Comparison of ENCODE assay signal across 8 cellular contexts in genomic region chr2:216081012-216081411, GRCh38. TPM values are rescaled to one million over a fixed set of nuclear protein-coding genes. Genes with fewer than 3 reads are reported as not detected.
DNase-seq lines count a peak whose midpoint lies in the region; ATAC-seq, FAIRE-seq and TF ChIP-seq lines count a peak whose summit lies in the region.

No MANE protein-coding gene starts in this region.

- DNase-seq in NT2/D1 (ENCODE audit: low read depth, low spot score) (no peak), endodermal cell (no peak), pancreas (no peak), hypothalamus (lab: John Stamatoyannopoulos, UW) (no peak), NCI-H226 (no peak)

- peaks cover 6% of the 10 kb centered on the region for H3K27me3 Mint-ChIP-seq in endodermal cell (ENCODE audit: insufficient read depth)

- H3K27ac ChIP-seq in endodermal cell (ENCODE audit: low read depth, low read length) (no peak overlapping the region), pancreas (peak overlapping the region in 3 of 4 donors; percentile 5 to 44 (median 28))

- peak overlapping the region; percentile 99 for H3K4me3 ChIP-seq in GM08714 (ENCODE audit: low read length)
- peak overlapping the region; percentile 93 for H3K4me3 ChIP-seq in NT2/D1 (ENCODE audit: insufficient read length, low read depth)
- peak overlapping the region; percentile 84 for H3K4me3 ChIP-seq in endodermal cell (ENCODE audit: low read length)
- peak overlapping the region; percentile 52 to 77 (median 56) for H3K4me3 ChIP-seq in pancreas

- H3K36me3 Mint-ChIP-seq in endodermal cell (ENCODE audit: low read depth): no peaks in the 10 kb centered on the region

- H3K4me1 Mint-ChIP-seq in endodermal cell: peaks cover 21% of the 10 kb centered on the region

- TF ChIP-seq CTCF in endodermal cell (conservative IDR thresholded peaks at IDR 0.05) (no peak), pancreas (IDR thresholded peaks at IDR 0.05) (no peak)

- peak overlapping the region; percentile 49 for H3K27ac Mint-ChIP-seq in endodermal cell

- ATAC-seq in pancreas (no peak), GM18868 (IDR thresholded peaks at IDR 0.05; ENCODE audit: unreplicated experiment) (no peak), GM19463 (IDR thresholded peaks at IDR 0.05; ENCODE audit: unreplicated experiment) (no peak)

- H3K4me1 ChIP-seq in NT2/D1 (ENCODE audit: insufficient read depth, insufficient read length) (peaks cover 7% of the 10 kb centered on the region), endodermal cell (ENCODE audit: control insufficient read depth, insufficient read depth, low read length) (peaks cover 4% of the 10 kb centered on the region), pancreas (peaks cover 0 to 10% (median 6%) of the 10 kb centered on the region in 3 donors)

- peaks cover 4% of the 10 kb centered on the region for H3K36me3 ChIP-seq in NT2/D1 (ENCODE audit: insufficient read depth, insufficient read length, low read length)
- H3K36me3 ChIP-seq in endodermal cell (ENCODE audit: control insufficient read depth, insufficient read depth, low read length): no peaks in the 10 kb centered on the region
- H3K36me3 ChIP-seq in pancreas: no peaks in the 10 kb centered on the region

- H3K9me3 Mint-ChIP-seq in endodermal cell: no peaks in the 10 kb centered on the region

- no peak for FAIRE-seq in pancreas (lab: Jason Lieb, UNC)

- no peaks in the 10 kb centered on the region for H3K9me3 ChIP-seq in NT2/D1 (ENCODE audit: insufficient read depth, low read length)
- H3K9me3 ChIP-seq in endodermal cell (ENCODE audit: control insufficient read depth, low read length): no peaks in the 10 kb centered on the region
- no peaks in the 10 kb centered on the region for H3K9me3 ChIP-seq in pancreas

- intact Hi-C loops in pancreas (cut with DNase I): no loop called here

- H3K9ac ChIP-seq in NT2/D1 (ENCODE audit: insufficient read length, low read depth) (peak overlapping the region; percentile 99), endodermal cell (ENCODE audit: extremely low read depth, low read length, poor library complexity, severe bottlenecking) (peak overlapping the region; percentile 75)

- peak overlapping the region; percentile 71 for H3K4me3 Mint-ChIP-seq in endodermal cell

- H3K27me3 ChIP-seq in NT2/D1 (ENCODE audit: insufficient read depth, insufficient read length): peaks cover 4% of the 10 kb centered on the region
- no peaks in the 10 kb centered on the region for H3K27me3 ChIP-seq in endodermal cell (ENCODE audit: control insufficient read depth, insufficient read depth, low read length, poor library complexity, severe bottlenecking)
- H3K27me3 ChIP-seq in pancreas: no peaks in the 10 kb centered on the region

- 0% methylated on average over 1 of the region's 1 CpG; no CpG with 5 or more reads in 1 of the 2 experiments for WGBS in endodermal cell (ENCODE audit: insufficient coverage in 1 of 2, insufficient read length in 1 of 2), 2 experiments
- WGBS in pancreas, 2 donors: 8 to 9% methylated on average over 1 of the region's 1 CpG

RNA-seq across cellular contexts. Expression of gene PECR, which starts 0.6 kb away (rescaled TPM):
- total RNA-seq in endodermal cell: 10 to 100 TPM; 12.5 to 17.0 TPM
- 11.9 TPM for polyA plus RNA-seq in endodermal cell (2013, experiment 1 of 2)
- 10.2 TPM for polyA plus RNA-seq in endodermal cell (2013, experiment 2 of 2)
- total RNA-seq in pancreas: 1 to 10 TPM; 3.8 to 7.5 (median 4.8) TPM
- polyA plus RNA-seq in pancreas: 1 to 10 TPM; 4.7 to 6.8 TPM

RNA-seq across cellular contexts. Expression of gene TMEM169, which starts 0.7 kb away (rescaled TPM):
- total RNA-seq in endodermal cell (1 to 10 TPM; 1.1 to 3.8 TPM), pancreas (under 1 TPM; 0.19 to 0.55 (median 0.44) TPM)
- 22.4 TPM for polyA plus RNA-seq in endodermal cell (2013, experiment 1 of 2)
- 22.4 TPM for polyA plus RNA-seq in endodermal cell (2013, experiment 2 of 2)
- polyA plus RNA-seq in pancreas: under 1 TPM; 0.15 to 0.47 TPM

RNA-seq across cellular contexts. Expression of gene XRCC5, which starts 28.1 kb away (rescaled TPM):
- total RNA-seq in endodermal cell (100 to 1,000 TPM; 492 to 493 TPM), pancreas (100 to 1,000 TPM in 3 of 6 donors, 10 to 100 TPM in 3; 63.5 to 117 (median 98.5) TPM)
- 367 TPM for polyA plus RNA-seq in endodermal cell (2013, experiment 1 of 2)
- 349 TPM for polyA plus RNA-seq in endodermal cell (2013, experiment 2 of 2)
- polyA plus RNA-seq in pancreas: 10 to 100 TPM; 29.0 to 58.7 TPM

Comparison
In these comparisons a context has a peak if more than half of its experiments do, and no peak if none do; other contexts are left out.
1. RNA of gene XRCC5, which starts 28.1 kb away (total RNA-seq): 492 to 493 TPM in endodermal cell; 63.5 to 117 TPM in pancreas; every median in the first group is over 4 times any median in the second.
2. Peak in every context shown above with its lines, with median percentiles within 50 percentile points of each other: H3K4me3 ChIP-seq.